In genomic region chr1:167186198-167186750, GRCh38 we compare ENCODE assay signal across 25 cellular contexts. TPM values are rescaled to one million over a fixed set of nuclear protein-coding genes. Genes with fewer than 3 reads are reported as not detected.
DNase-seq lines count a peak whose midpoint lies in the region; ATAC-seq, FAIRE-seq and TF ChIP-seq lines count a peak whose summit lies in the region.
"Had no signal": no experiment of that assay in that cellular context is flagged by ENCODE, and none has a peak within 500 bp of the region (broad histone marks: within the 10 kb centered on the region; RNA-seq: fewer than 3 reads in every experiment).

No MANE protein-coding gene starts in this region.

- no peaks in the 10 kb centered on the region for H3K36me3 ChIP-seq in K562 (ENCODE audit: control insufficient read depth, insufficient read depth, low read length)
- no peaks in the 10 kb centered on the region for H3K36me3 ChIP-seq in trophoblast cell (ENCODE audit: control insufficient read depth in 1 of 2, insufficient read depth in 2 of 2, low read length in 2 of 2)
- H3K36me3 ChIP-seq: BLaER1 treated with 17β-estradiol and CSF1 and Interleukin-3, amounts not matched to agents 10 nM and 100 nM; thoracic aorta; vagina had no signal

- no peaks in the 10 kb centered on the region for H3K9me3 ChIP-seq in K562 (replicated peaks; ENCODE audit: control insufficient read depth, insufficient read depth, low read depth, low read length)
- H3K9me3 ChIP-seq in trophoblast cell (ENCODE audit: insufficient read depth, low read depth, low read length): no peaks in the 10 kb centered on the region
- H3K9me3 ChIP-seq: thoracic aorta, vagina had no signal

- H3K27ac ChIP-seq in K562 (ENCODE audit: extremely low read depth, low read depth, low read length): no peak overlapping the region
- no peak overlapping the region for H3K27ac ChIP-seq in trophoblast cell (ENCODE audit: low read depth, low read length)
- H3K27ac ChIP-seq: BLaER1 treated with 17β-estradiol and CSF1 and Interleukin-3, amounts not matched to agents 10 nM and 100 nM; skin epidermis; thoracic aorta; vagina had no signal

- CTCF ChIA-PET in K562 (lab: Yijun Ruan, JAX; ENCODE audit: low intra/inter-chr PET ratio): no interaction called here

- H3K79me1 ChIP-seq in trophoblast cell (ENCODE audit: low read length): no peaks in the 10 kb centered on the region

- no peak overlapping the region for H4K12ac ChIP-seq in trophoblast cell (ENCODE audit: low read depth, low read length)

- in situ Hi-C loops in K562 (cut with MboI): no loop called here

- H3K18ac ChIP-seq in trophoblast cell (ENCODE audit: low read length): no peak overlapping the region

- no peak for TF ChIP-seq EP300 in K562 (IDR thresholded peaks at IDR 0.05; ENCODE audit: low read length)

- H3K9me1 ChIP-seq in K562 (ENCODE audit: control insufficient read depth, insufficient read depth, low read length): no peaks in the 10 kb centered on the region

- H3K9ac ChIP-seq in K562 (ENCODE audit: insufficient read depth in 1 of 2, low read depth in 2 of 2, low read length in 2 of 2) (no peak overlapping the region), trophoblast cell (ENCODE audit: low read length) (no peak overlapping the region)
- H3K9ac ChIP-seq: BLaER1 treated with 17β-estradiol and CSF1 and Interleukin-3, amounts not matched to agents 10 nM and 100 nM had no signal

- no peak for TF ChIP-seq CTCF in K562 (IDR thresholded peaks at IDR 0.05 in 2 of 3, conservative IDR thresholded peaks at IDR 0.05 in 1 of 3; ENCODE audit: insufficient read depth in 2 of 3, low read depth in 1 of 3, low read length in 3 of 3)

- ATAC-seq in K562 (no peak), GM18873 (IDR thresholded peaks at IDR 0.05; ENCODE audit: low FRiP score, unreplicated experiment) (no peak), HG02588 (IDR thresholded peaks at IDR 0.05; ENCODE audit: unreplicated experiment) (no peak)
- ATAC-seq: activated CD8-positive, alpha-beta T cell treated with anti-CD3 and anti-CD28 coated beads for 36 hours; esophagus mucosa; HCT116; stimulated activated naive CD8-positive, alpha-beta T cell treated with anti-CD3 and anti-CD28 coated beads, Interleukin-15, Interleukin-2, amounts not matched to agents 100 U/mL and 50 U/mL, for 24 hours had no signal

- no peak overlapping the region for H4K8ac ChIP-seq in trophoblast cell (ENCODE audit: low read depth, low read length)

- POLR2A ChIA-PET in K562 (lab: Yijun Ruan, JAX): interaction anchor here (0.7 kb wide), 1 partner anchor 11 kb away, joined by 3 read pairs; no protein-coding TSS in a partner anchor

- FAIRE-seq in K562 (lab: Jason Lieb, UNC): no peak
- FAIRE-seq: RCC 7860 had no signal

- 0% methylated on average over 4 of the region's 4 CpGs for WGBS in K562 (ENCODE audit: insufficient coverage, low coverage, missing lambda C conversion rate)
- WGBS in trophoblast cell (ENCODE audit: extremely low coverage, insufficient coverage, insufficient read length): no CpG with 5 or more reads among the region's 4 CpGs

- DNase-seq in COR-L47 (lab: John Stamatoyannopoulos, UW) (peak; percentile 53), NCI-H1694 treated with DMSO at 0.1 percent for 48 hours (lab: John Stamatoyannopoulos, UW) (peak; percentile 89), K562 (ENCODE audit: extremely low read depth in 1 of 4, low spot score in 3 of 4) (no peak), trophoblast cell (peak; percentile 70 to 90)
- DNase-seq in stimulated activated naive CD4-positive, alpha-beta T cell treated with Interleukin-2 at 50 U/mL for 16 hours (lab: John Stamatoyannopoulos, UW): no peak
- DNase-seq: activated CD8-positive, alpha-beta memory T cell treated with anti-CD3 and anti-CD28 coated beads, Interleukin-2, amount 50 U/mL, for 48 hours; activated CD8-positive, alpha-beta T cell treated with anti-CD3 and anti-CD28 coated beads for 36 hours; activated naive CD4-positive, alpha-beta T cell treated with anti-CD3 and anti-CD28 coated beads for 36 hours; dermis blood vessel endothelial cell; endodermal cell; Kasumi-1; NCI-H146; nephron progenitor cell; retina; SHP77 treated with DMSO at 0.1 percent for 48 hours; stimulated activated naive CD8-positive, alpha-beta T cell treated with anti-CD3 and anti-CD28 coated beads, Interleukin-15, Interleukin-2, amounts not matched to agents 100 U/mL and 50 U/mL, for 24 hours had no signal

- no peaks in the 10 kb centered on the region for H4K20me1 ChIP-seq in K562 (replicated peaks; ENCODE audit: control insufficient read depth, insufficient read depth, low read length)
- H4K20me1 ChIP-seq: BLaER1 treated with 17β-estradiol and CSF1 and Interleukin-3, amounts not matched to agents 10 nM and 100 nM had no signal

- no peak overlapping the region for H4K91ac ChIP-seq in trophoblast cell (ENCODE audit: low read depth, low read length)

- no TSS peak for BruUV-seq in K562 (replicated peaks; lab: Mats Ljungman, UMichigan)

- TF ChIP-seq RAD21 in K562 (CRISPR knock-in tag; conservative IDR thresholded peaks at IDR 0.05 in 1 of 2, IDR thresholded peaks at IDR 0.05 in 1 of 2): no peak

- H2BK120ac ChIP-seq in trophoblast cell (ENCODE audit: insufficient read depth, low read length, poor library complexity): no peak overlapping the region

- no peak overlapping the region for H2AK5ac ChIP-seq in trophoblast cell (ENCODE audit: low read length)

- no peaks in the 10 kb centered on the region for H3K4me1 ChIP-seq in K562 (replicated peaks in 1 of 2; ENCODE audit: control insufficient read depth in 2 of 2, insufficient read depth in 2 of 2, low read length in 2 of 2)
- H3K4me1 ChIP-seq in trophoblast cell (ENCODE audit: control insufficient read depth in 1 of 2, insufficient read depth in 2 of 2, low read length in 2 of 2): no peaks in the 10 kb centered on the region
- H3K4me1 ChIP-seq: vagina had no signal

- H2BK12ac ChIP-seq in trophoblast cell (ENCODE audit: low read length): no peak overlapping the region

- no peak overlapping the region for H3K14ac ChIP-seq in trophoblast cell (ENCODE audit: low read length)

- H3K27me3 ChIP-seq in K562 (ENCODE audit: control insufficient read depth in 2 of 2, insufficient read depth in 2 of 2, low read length in 2 of 2): peaks cover 4 to 6% of the 10 kb centered on the region in 2 experiments; a peak in 2 of 5 replicates
- no peaks in the 10 kb centered on the region for H3K27me3 ChIP-seq in trophoblast cell (ENCODE audit: insufficient read depth, low read length)
- H3K27me3 ChIP-seq: BLaER1 treated with 17β-estradiol and CSF1 and Interleukin-3, amounts not matched to agents 10 nM and 100 nM; vagina had no signal

- H3K79me2 ChIP-seq in K562 (ENCODE audit: control insufficient read depth, insufficient read depth, low read length) (no peaks in the 10 kb centered on the region), trophoblast cell (ENCODE audit: control insufficient read depth, insufficient read depth, low read length, poor library complexity) (no peaks in the 10 kb centered on the region)

- H2AFZ ChIP-seq in K562 (ENCODE audit: low read depth, low read length) (no peak overlapping the region), trophoblast cell (ENCODE audit: insufficient read depth, low read length, poor library complexity) (no peak overlapping the region)

- H3K4me3 ChIP-seq in K562 (no peak overlapping the region), trophoblast cell (ENCODE audit: low read depth, low read length) (no peak overlapping the region)
- H3K4me3 ChIP-seq: BLaER1 treated with 17β-estradiol and CSF1 and Interleukin-3, amounts not matched to agents 10 nM and 100 nM; skin epidermis; thoracic aorta; vagina had no signal

- no peak overlapping the region for H2BK5ac ChIP-seq in trophoblast cell (ENCODE audit: low read depth, low read length, poor library complexity)

- intact Hi-C loops in K562 (cut with micrococcal nuclease): no loop called here

- TF ChIP-seq POLR2A in K562 (conservative IDR thresholded peaks at IDR 0.05): no peak

- H3K4me2 ChIP-seq in K562 (ENCODE audit: insufficient read depth, low read length): no peak overlapping the region
- H3K4me2 ChIP-seq in trophoblast cell (ENCODE audit: low read length): no peak overlapping the region
- H3K4me2 ChIP-seq: BLaER1 treated with 17β-estradiol and CSF1 and Interleukin-3, amounts not matched to agents 10 nM and 100 nM had no signal

- no peak overlapping the region for H3K4ac ChIP-seq in trophoblast cell (ENCODE audit: low read depth, low read length)

- H3K23ac ChIP-seq in trophoblast cell (ENCODE audit: low read length): no peak overlapping the region

TF ChIP-seq in K562, 482 proteins besides CTCF, POLR2A, EP300 and RAD21 (continues in another document):
- no peak for TF ChIP-seq OTX1 (CRISPR knock-in tag; IDR thresholded peaks at IDR 0.05)

RNA-seq across cellular contexts. Expression of gene POU2F1, which starts 34.4 kb away (rescaled TPM):
- total RNA-seq in K562 (2011; cell fraction: chromatin; rRNA removed; ENCODE audit: low replicate concordance): 34.9 and 64.7 TPM in 2 replicates
- total RNA-seq in K562 (2011; cell fraction: nucleolus; rRNA removed): 9.8 and 13.7 TPM in 2 replicates
- 33.9 and 47.9 TPM in 2 replicates for total RNA-seq in K562 (2011; cell fraction: nucleoplasm; rRNA removed)
- total RNA-seq in K562 (2014; rRNA removed) (6.0 and 8.5 TPM in 2 replicates), K562 (2014; rRNA removed; fragmentation: Illumina TruSeq; extraction: Trizol) (18.2 and 20.1 TPM in 2 replicates), K562 (2015; rRNA removed; fragmentation: Illumina TruSeq; extraction: Trizol) (14.4 and 14.9 TPM in 2 replicates), K562 (2021) (19.9 and 22.3 TPM in 2 replicates)
- polyA plus RNA-seq in K562 (2011; rRNA removed) (13.6 and 14.2 TPM in 2 replicates), K562 (2014; fragmentation: Illumina TruSeq; extraction: Trizol) (7.9 and 8.2 TPM in 2 replicates), K562 (2014; fragmentation: Nextera tagmentation; extraction: Ambion mirVana) (1 to 10 TPM; 2.6 to 6.0 TPM), K562 (2014; rRNA removed) (5.9 and 8.8 TPM in 2 replicates)
- 13.0 and 21.3 TPM in 2 replicates for polyA plus RNA-seq in K562 (2011; cell fraction: cytosol; rRNA removed)
- polyA plus RNA-seq in K562 (2011; cell fraction: nucleus; rRNA removed): 15.4 and 22.1 TPM in 2 replicates
- 3.2 and 5.0 TPM in 2 replicates for polyA plus RNA-seq in K562 (2012)
- polyA minus RNA-seq in K562 (2011; rRNA and poly(A)+ RNA removed): 33.3 and 39.0 TPM in 2 replicates
- 8.8 and 9.9 TPM in 2 replicates for polyA minus RNA-seq in K562 (2011; cell fraction: cytosol; rRNA and poly(A)+ RNA removed)
- 16.7 and 24.5 TPM in 2 replicates for polyA minus RNA-seq in K562 (2011; cell fraction: nucleus; rRNA and poly(A)+ RNA removed)
- polyA plus RNA-seq in trophoblast cell (2013): 28.6 and 29.4 TPM in 2 replicates

Comparison
In these comparisons a context has a peak if more than half of its experiments do, and no peak if none do; other contexts are left out.
1. DNase-seq: peak in COR-L47 (single experiment), NCI-H1694 treated with DMSO at 0.1 percent for 48 hours (single experiment) and trophoblast cell (2 of 2); none in K562 (0 of 4) and stimulated activated naive CD4-positive, alpha-beta T cell treated with Interleukin-2 at 50 U/mL for 16 hours (single experiment).